Comparison of ENCODE assay signal across 10 cellular contexts in the genomic region with DNA sequence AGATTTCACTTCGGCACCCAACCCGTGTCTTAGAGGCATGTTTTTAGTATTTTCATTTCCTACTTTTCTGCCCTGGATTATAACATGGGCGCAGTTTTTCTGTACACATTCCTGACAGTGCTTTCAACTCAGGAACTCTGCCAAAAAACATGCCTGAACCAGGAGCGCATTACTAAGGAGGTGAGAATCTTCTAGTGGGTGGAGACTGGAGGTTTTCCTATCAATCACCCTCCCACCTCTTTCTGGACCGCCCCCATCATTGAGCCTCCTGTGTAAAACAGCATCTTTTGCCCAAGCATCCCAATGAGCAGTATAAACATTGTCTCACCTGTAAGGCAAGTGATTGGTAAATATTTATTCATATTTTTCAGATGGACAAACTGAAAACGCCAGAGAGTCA. TPM values are rescaled to one million over a fixed set of nuclear protein-coding genes. Genes with fewer than 3 reads are reported as not detected.
DNase-seq lines count a peak whose midpoint lies in the region; ATAC-seq and TF ChIP-seq lines count a peak whose summit lies in the region.
"Had no signal": no experiment of that assay in that cellular context is flagged by ENCODE, and none has a peak within 500 bp of the region (broad histone marks: within the 10 kb centered on the region; RNA-seq: fewer than 3 reads in every experiment).

No MANE protein-coding gene starts in this region.

- 67% methylated on average over 6 of the region's 6 CpGs for WGBS in SK-N-SH (ENCODE audit: low lambda C conversion rate)

- H3K4me1 Mint-ChIP-seq in activated T-cell treated with anti-CD3 and anti-CD28 coated beads, Interleukin-2, amount 50 U/mL, for 24 hours (ENCODE audit: low read depth), result peaks cover 96% of the 10 kb centered on the region

- peaks cover 99% of the 10 kb centered on the region for H3K36me3 Mint-ChIP-seq in activated T-cell treated with anti-CD3 and anti-CD28 coated beads, Interleukin-2, amount 50 U/mL, for 24 hours (ENCODE audit: low read depth)

- no peak overlapping the region for H2AFZ ChIP-seq in SK-N-SH (ENCODE audit: low read depth)
- H2AFZ ChIP-seq: parathyroid adenoma had no signal

- CTCF ChIA-PET in SK-N-SH (lab: Yijun Ruan, JAX), result interaction anchor here (6.9 kb wide), 1 partner anchor 54 kb away, joined by 25 read pairs; the partner anchor contains the start of gene STK17A

- no peaks in the 10 kb centered on the region for H3K9me2 ChIP-seq in SK-N-SH

- peaks cover 28 to 56% of the 10 kb centered on the region in 2 experiments for H3K4me1 ChIP-seq in SK-N-SH (ENCODE audit: control insufficient read depth in 1 of 2, insufficient read depth in 2 of 2, low read depth in 1 of 2, low read length in 1 of 2)
- H3K4me1 ChIP-seq in thoracic aorta (ENCODE audit: control insufficient read depth in 1 of 2, low read depth in 2 of 2), result peaks cover 29 to 49% of the 10 kb centered on the region in 2 donors
- H3K4me1 ChIP-seq: parathyroid adenoma had no signal

- peak overlapping the region; percentile 10; the same call in 1 of the 2 replicates for H3K4me2 ChIP-seq in SK-N-SH

- H3K9ac ChIP-seq in SK-N-SH, result peak overlapping the region; percentile 1; the same call in 1 of the 2 replicates
- H3K9ac ChIP-seq: parathyroid adenoma had no signal

- H3K27ac Mint-ChIP-seq in activated T-cell treated with anti-CD3 and anti-CD28 coated beads, Interleukin-2, amount 50 U/mL, for 24 hours, result peak overlapping the region; percentile 89
- H3K27ac Mint-ChIP-seq: dendritic cell treated with granulocyte-macrophage colony-stimulating factor and Interleukin-4, amounts not matched to agents 40 ng/mL and 50 ng/mL, for 4 days had no signal

- POLR2A ChIA-PET in SK-N-SH (lab: Yijun Ruan, JAX), result no interaction called here

- no peak for TF ChIP-seq EP300 in SK-N-SH (IDR thresholded peaks at IDR 0.05; ENCODE audit: borderline replicate concordance in 1 of 2, low read depth in 1 of 2, low read length in 1 of 2)

- H3K79me2 ChIP-seq in SK-N-SH (ENCODE audit: insufficient read depth), result peaks cover 81% of the 10 kb centered on the region
- H3K79me2 ChIP-seq: parathyroid adenoma had no signal

- no peak for DNase-seq in activated T-cell treated with anti-CD3 and anti-CD28 coated beads, Interleukin-2, amount 50 U/mL, for 24 hours
- no peak for DNase-seq in activated T-cell treated with anti-CD3 and anti-CD28 coated beads, Interleukin-2, amount 50 U/mL, for 1 hour
- DNase-seq in SK-N-SH (no peak), fibroblast of pulmonary artery (ENCODE audit: low read depth) (peak; percentile 71), thoracic aorta (ENCODE audit: low spot score) (no peak), G401 (ENCODE audit: low spot score) (no peak), amygdala (lab: John Stamatoyannopoulos, UW) (no peak)

- no peaks in the 10 kb centered on the region for H3K9me3 ChIP-seq in SK-N-SH
- no peaks in the 10 kb centered on the region for H3K9me3 ChIP-seq in thoracic aorta

- H3F3A ChIP-seq in SK-N-SH (replicated peaks; ENCODE audit: insufficient read depth), result peaks cover 92% of the 10 kb centered on the region

- H3K27ac ChIP-seq in SK-N-SH (ENCODE audit: low read depth in 2 of 2, low read length in 1 of 2), result peak overlapping the region; percentile 89 to 100
- peak overlapping the region; percentile 59 to 73 for H3K27ac ChIP-seq in thoracic aorta
- H3K27ac ChIP-seq: parathyroid adenoma had no signal

- no peak for TF ChIP-seq RAD21 in SK-N-SH (IDR thresholded peaks at IDR 0.05; ENCODE audit: low read length)

- ATAC-seq in thoracic aorta (ENCODE audit: insufficient number of reproducible peaks, low FRiP score, low read depth) (no peak), HG02885 (IDR thresholded peaks at IDR 0.05; ENCODE audit: poor library complexity, unreplicated experiment) (no peak)

- no peak overlapping the region for H3K4me3 ChIP-seq in SK-N-SH (ENCODE audit: low read depth in 2 of 2, low read length in 1 of 2)
- H3K4me3 ChIP-seq in fibroblast of pulmonary artery (replicated peaks; ENCODE audit: low read depth, low read length), result no peak overlapping the region
- H3K4me3 ChIP-seq in thoracic aorta, result no peak overlapping the region

- H3K27me3 Mint-ChIP-seq in activated T-cell treated with anti-CD3 and anti-CD28 coated beads, Interleukin-2, amount 50 U/mL, for 24 hours, result no peaks in the 10 kb centered on the region
- H3K27me3 Mint-ChIP-seq: dendritic cell treated with granulocyte-macrophage colony-stimulating factor and Interleukin-4, amounts not matched to agents 40 ng/mL and 50 ng/mL, for 4 days had no signal

- H3K27me3 ChIP-seq in SK-N-SH (ENCODE audit: insufficient read depth) (no peaks in the 10 kb centered on the region), thoracic aorta (replicated peaks; ENCODE audit: insufficient read depth) (no peaks in the 10 kb centered on the region)

- H4K20me1 ChIP-seq in SK-N-SH (ENCODE audit: insufficient read depth), result no peaks in the 10 kb centered on the region

- TF ChIP-seq CTCF in SK-N-SH (IDR thresholded peaks at IDR 0.05) (no peak), fibroblast of pulmonary artery (IDR thresholded peaks at IDR 0.05; ENCODE audit: low read length, missing control alignments) (no peak), thoracic aorta (IDR thresholded peaks at IDR 0.05) (no peak)

- in situ Hi-C loops in G401 (cut with HindIII; ENCODE audit: low sequenced_read_pairs), result no loop called here

- H3K36me3 ChIP-seq in SK-N-SH (replicated peaks in 1 of 2; ENCODE audit: control insufficient read depth in 1 of 2, insufficient read depth in 2 of 2, low read length in 1 of 2) (peaks cover 91 to 92% of the 10 kb centered on the region in 2 experiments), thoracic aorta (no peaks in the 10 kb centered on the region)

- H3K9me3 Mint-ChIP-seq in activated T-cell treated with anti-CD3 and anti-CD28 coated beads, Interleukin-2, amount 50 U/mL, for 24 hours, result peaks cover 3% of the 10 kb centered on the region
- H3K9me3 Mint-ChIP-seq: dendritic cell treated with granulocyte-macrophage colony-stimulating factor and Interleukin-4, amounts not matched to agents 40 ng/mL and 50 ng/mL, for 4 days had no signal

- no peak overlapping the region for H3K4me3 Mint-ChIP-seq in activated T-cell treated with anti-CD3 and anti-CD28 coated beads, Interleukin-2, amount 50 U/mL, for 24 hours
- H3K4me3 Mint-ChIP-seq: dendritic cell treated with granulocyte-macrophage colony-stimulating factor and Interleukin-4, amounts not matched to agents 40 ng/mL and 50 ng/mL, for 4 days had no signal

TF ChIP-seq in SK-N-SH, 30 proteins besides CTCF, POLR2A, EP300 and RAD21 (continues in another document):
- TF ChIP-seq PBX3 (IDR thresholded peaks at IDR 0.05) (peak; percentile 81), MEF2A (IDR thresholded peaks at IDR 0.05; ENCODE audit: borderline replicate concordance, low read depth) (no peak), TCF12 (IDR thresholded peaks at IDR 0.05) (peak; percentile 66), FOSL2 (IDR thresholded peaks at IDR 0.05; ENCODE audit: borderline replicate concordance, low read depth) (peak; percentile 30; the same call in 1 of the 2 replicates), MXI1 (IDR thresholded peaks at IDR 0.05; ENCODE audit: low read depth, low read length) (no peak), ELF1 (IDR thresholded peaks at IDR 0.05) (no peak), YY1 (IDR thresholded peaks at IDR 0.05; ENCODE audit: low read depth) (no peak), GATA2 (CRISPR knock-in tag; IDR thresholded peaks at IDR 0.05) (no peak), EZH2phosphoT487 (IDR thresholded peaks at IDR 0.05; ENCODE audit: borderline replicate concordance, low read depth) (no peak), TEAD4 (IDR thresholded peaks at IDR 0.05; ENCODE audit: borderline replicate concordance, insufficient read depth) (0 out of 2 replicates have a peak, but pooled peaks have one; percentile 11), POLR2AphosphoS5 (IDR thresholded peaks at IDR 0.05; ENCODE audit: low read depth, low read length) (peak; percentile 41; the same call in 1 of the 2 replicates)
- TF ChIP-seq, protein P1, sequence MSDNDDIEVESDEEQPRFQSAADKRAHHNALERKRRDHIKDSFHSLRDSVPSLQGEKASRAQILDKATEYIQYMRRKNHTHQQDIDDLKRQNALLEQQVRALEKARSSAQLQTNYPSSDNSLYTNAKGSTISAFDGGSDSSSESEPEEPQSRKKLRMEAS (IDR thresholded peaks at IDR 0.05; ENCODE audit: low read depth), result no peak

RNA-seq across cellular contexts. Expression of gene STK17A, which starts 53.2 kb away (rescaled TPM):
- polyA plus RNA-seq in SK-N-SH (2012; rRNA removed), result 47.8 and 52.0 TPM in 2 replicates
- 74.7 and 89.6 TPM in 2 replicates for polyA plus RNA-seq in SK-N-SH (2012; cell fraction: cytosol; rRNA removed)
- polyA plus RNA-seq in SK-N-SH (2012; cell fraction: nucleus; rRNA removed), result 34.1 and 67.1 TPM in 2 replicates
- 10 to 100 TPM; 42.4 to 55.5 TPM for total RNA-seq in thoracic aorta
- total RNA-seq in G401 (2014; rRNA removed; shearing (Covaris generic)), result 146 and 170 TPM in 2 replicates
